Comparison of ENCODE assay signal across 30 cellular contexts in the genomic region with DNA sequence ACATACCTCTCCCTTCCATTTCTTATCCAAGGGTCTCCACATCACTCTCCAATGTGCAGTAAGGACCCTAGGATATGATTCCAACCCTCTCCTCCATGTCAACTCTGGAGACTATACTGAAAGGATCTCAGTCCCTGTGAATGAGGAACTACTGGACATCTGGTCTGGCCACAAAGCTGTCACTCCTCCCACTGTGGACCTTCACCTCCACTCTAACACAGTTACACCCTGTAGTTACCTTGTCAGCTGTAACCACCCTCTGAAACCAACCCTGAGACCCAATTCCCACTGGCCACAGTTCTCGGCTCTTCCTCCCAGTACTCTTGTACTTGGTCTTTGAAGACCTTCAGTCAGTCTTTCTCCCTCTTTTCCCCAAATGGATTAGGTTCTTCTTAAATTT. TPM values are rescaled to one million over a fixed set of nuclear protein-coding genes. Genes with fewer than 3 reads are reported as not detected.
DNase-seq lines count a peak whose midpoint lies in the region; ATAC-seq, FAIRE-seq and TF ChIP-seq lines count a peak whose summit lies in the region.
"Had no signal": no experiment of that assay in that cellular context is flagged by ENCODE, and none has a peak within 500 bp of the region (broad histone marks: within the 10 kb centered on the region; RNA-seq: fewer than 3 reads in every experiment).

No MANE protein-coding gene starts in this region.

- CTCF ChIA-PET in CD4-positive, alpha-beta T cell (lab: Charles Lee) = no interaction called here
- CTCF ChIA-PET in CD8-positive, alpha-beta T cell (lab: Charles Lee) = interaction anchor here (1.3 kb wide), 1 partner anchor 15 kb away, joined by 5 read pairs; no protein-coding TSS in a partner anchor

- POLR2A ChIA-PET in CD4-positive, alpha-beta T cell (lab: Charles Lee) = no interaction called here
- POLR2A ChIA-PET in CD8-positive, alpha-beta T cell (lab: Charles Lee) = no interaction called here

- peak overlapping the region; percentile 19 for H3K27ac Mint-ChIP-seq in CD4-positive, alpha-beta T cell
- peak overlapping the region; percentile 34 for H3K27ac Mint-ChIP-seq in CD8-positive, alpha-beta T cell
- peak overlapping the region; percentile 13 for H3K27ac Mint-ChIP-seq in glutamatergic neuron (ENCODE audit: unreplicated experiment)
- H3K27ac Mint-ChIP-seq in activated T-helper 2 cell treated with anti-CD3 and anti-CD28 coated beads, Interferon-gamma antibody, Interleukin-2, Interleukin-4, amounts not matched to agents 10 μg/mL and 5 μg/mL and 100 μg/mL, durations not matched to agents 14 hours and 24 hours and 36 hours = no peak overlapping the region

- H3K36me3 Mint-ChIP-seq in CD4-positive, alpha-beta T cell (ENCODE audit: low read depth) = peaks cover 75% of the 10 kb centered on the region
- H3K36me3 Mint-ChIP-seq in CD8-positive, alpha-beta T cell = peaks cover 60% of the 10 kb centered on the region
- peaks cover 6% of the 10 kb centered on the region for H3K36me3 Mint-ChIP-seq in glutamatergic neuron (ENCODE audit: unreplicated experiment)
- H3K36me3 Mint-ChIP-seq in activated T-helper 2 cell treated with anti-CD3 and anti-CD28 coated beads, Interferon-gamma antibody, Interleukin-2, Interleukin-4, amounts not matched to agents 10 μg/mL and 5 μg/mL and 100 μg/mL, durations not matched to agents 14 hours and 24 hours and 36 hours (ENCODE audit: low read depth) = peaks cover 38% of the 10 kb centered on the region

- H3K27ac ChIP-seq in CD4-positive, alpha-beta T cell (ENCODE audit: low read depth, low read length) = no peak overlapping the region
- H3K27ac ChIP-seq in CD8-positive, alpha-beta T cell (ENCODE audit: low read depth, low read length) = no peak overlapping the region
- H3K27ac ChIP-seq in small intestine (ENCODE audit: low read depth in 1 of 2, low read length in 1 of 2) = peak overlapping the region in 1 of 2 donors; percentile 8
- H3K27ac ChIP-seq: PC-9, SJSA1 had no signal

- H3K4me1 Mint-ChIP-seq in CD4-positive, alpha-beta T cell (ENCODE audit: low read depth) = peaks cover 45% of the 10 kb centered on the region
- peaks cover 46% of the 10 kb centered on the region for H3K4me1 Mint-ChIP-seq in CD8-positive, alpha-beta T cell (ENCODE audit: low read depth)
- H3K4me1 Mint-ChIP-seq in glutamatergic neuron (ENCODE audit: low read depth, unreplicated experiment) = peaks cover 13% of the 10 kb centered on the region
- peaks cover 20% of the 10 kb centered on the region for H3K4me1 Mint-ChIP-seq in activated T-helper 2 cell treated with anti-CD3 and anti-CD28 coated beads, Interferon-gamma antibody, Interleukin-2, Interleukin-4, amounts not matched to agents 10 μg/mL and 5 μg/mL and 100 μg/mL, durations not matched to agents 14 hours and 24 hours and 36 hours (ENCODE audit: low read depth)

- no peaks in the 10 kb centered on the region for H3K9me3 ChIP-seq in CD4-positive, alpha-beta T cell (ENCODE audit: control insufficient read depth, low read length)
- H3K9me3 ChIP-seq in CD8-positive, alpha-beta T cell (ENCODE audit: low read length) = no peaks in the 10 kb centered on the region
- no peaks in the 10 kb centered on the region for H3K9me3 ChIP-seq in small intestine (ENCODE audit: control insufficient read depth, low read depth)
- H3K9me3 ChIP-seq: MG63, SJSA1 had no signal

- peaks cover 17% of the 10 kb centered on the region for H3K4me1 ChIP-seq in CD8-positive, alpha-beta T cell (ENCODE audit: insufficient read depth, low read length)
- peaks cover 0 to 6% of the 10 kb centered on the region in 2 donors for H3K4me1 ChIP-seq in small intestine (ENCODE audit: control insufficient read depth in 2 of 2, insufficient read depth in 1 of 2, low read depth in 1 of 2, low read length in 1 of 2)

- no peaks in the 10 kb centered on the region for H3K27me3 Mint-ChIP-seq in CD4-positive, alpha-beta T cell
- H3K27me3 Mint-ChIP-seq in CD8-positive, alpha-beta T cell (ENCODE audit: low read depth) = no peaks in the 10 kb centered on the region
- peaks cover 4% of the 10 kb centered on the region for H3K27me3 Mint-ChIP-seq in glutamatergic neuron (ENCODE audit: unreplicated experiment)
- H3K27me3 Mint-ChIP-seq in activated T-helper 2 cell treated with anti-CD3 and anti-CD28 coated beads, Interferon-gamma antibody, Interleukin-2, Interleukin-4, amounts not matched to agents 10 μg/mL and 5 μg/mL and 100 μg/mL, durations not matched to agents 14 hours and 24 hours and 36 hours (ENCODE audit: low read depth) = no peaks in the 10 kb centered on the region
- H3K27me3 Mint-ChIP-seq: CD8-positive, alpha-beta memory T cell had no signal

- FAIRE-seq in small intestine (lab: Jason Lieb, UNC) = no peak
- FAIRE-seq: GM12878 had no signal

- no peaks in the 10 kb centered on the region for H3K27me3 ChIP-seq in CD4-positive, alpha-beta T cell (ENCODE audit: control insufficient read depth, insufficient read depth, low read length)
- no peaks in the 10 kb centered on the region for H3K27me3 ChIP-seq in CD8-positive, alpha-beta T cell (ENCODE audit: insufficient read depth, low read length)
- H3K27me3 ChIP-seq in small intestine (ENCODE audit: control insufficient read depth in 2 of 2, insufficient read depth in 2 of 2, low read length in 2 of 2) = no peaks in the 10 kb centered on the region
- H3K27me3 ChIP-seq: MG63, SJSA1 had no signal

- H3K4me3 Mint-ChIP-seq in CD4-positive, alpha-beta T cell = peak overlapping the region; percentile 43
- H3K4me3 Mint-ChIP-seq in CD8-positive, alpha-beta T cell = no peak overlapping the region
- no peak overlapping the region for H3K4me3 Mint-ChIP-seq in glutamatergic neuron (ENCODE audit: unreplicated experiment)
- H3K4me3 Mint-ChIP-seq in activated T-helper 2 cell treated with anti-CD3 and anti-CD28 coated beads, Interferon-gamma antibody, Interleukin-2, Interleukin-4, amounts not matched to agents 10 μg/mL and 5 μg/mL and 100 μg/mL, durations not matched to agents 14 hours and 24 hours and 36 hours (ENCODE audit: low read depth) = no peak overlapping the region

- 84 to 97% (median 96%) methylated on average over 1 of the region's 1 CpG for WGBS in small intestine, 3 donors

- no peak overlapping the region for H3K4me3 ChIP-seq in CD8-positive, alpha-beta T cell (ENCODE audit: low read depth, low read length)
- no peak overlapping the region for H3K4me3 ChIP-seq in small intestine (ENCODE audit: low read depth in 1 of 2, low read length in 2 of 2)
- H3K4me3 ChIP-seq: GM12878, MG63, PC-9, SJSA1 had no signal

- no peaks in the 10 kb centered on the region for H3K9me3 Mint-ChIP-seq in CD4-positive, alpha-beta T cell
- H3K9me3 Mint-ChIP-seq in CD8-positive, alpha-beta T cell = no peaks in the 10 kb centered on the region
- H3K9me3 Mint-ChIP-seq in glutamatergic neuron (ENCODE audit: unreplicated experiment) = peaks cover 5% of the 10 kb centered on the region
- no peaks in the 10 kb centered on the region for H3K9me3 Mint-ChIP-seq in activated T-helper 2 cell treated with anti-CD3 and anti-CD28 coated beads, Interferon-gamma antibody, Interleukin-2, Interleukin-4, amounts not matched to agents 10 μg/mL and 5 μg/mL and 100 μg/mL, durations not matched to agents 14 hours and 24 hours and 36 hours
- H3K9me3 Mint-ChIP-seq: CD8-positive, alpha-beta memory T cell had no signal

- TF ChIP-seq CTCF in CD4-positive, alpha-beta T cell (IDR thresholded peaks at IDR 0.05) = no peak
- TF ChIP-seq CTCF in CD8-positive, alpha-beta T cell (IDR thresholded peaks at IDR 0.05) = no peak
- no peak for TF ChIP-seq CTCF in glutamatergic neuron (IDR thresholded peaks at IDR 0.05; ENCODE audit: partially characterized antibody, unreplicated experiment)

- intact Hi-C loops in CD4-positive, alpha-beta T cell (cut with DNase I, micrococcal nuclease) = loop anchor here (5.0 kb wide), 3 partner anchors 47 to 297 kb away; a partner anchor contains a TSS
- intact Hi-C loops in CD8-positive, alpha-beta T cell (cut with DNase I, micrococcal nuclease) = no loop called here
- intact Hi-C loops in activated T-helper 2 cell treated with anti-CD3 and anti-CD28 coated beads, Interferon-gamma antibody, Interleukin-2, Interleukin-4, amounts not matched to agents 10 μg/mL and 5 μg/mL and 100 μg/mL, durations not matched to agents 14 hours and 24 hours and 36 hours (cut with micrococcal nuclease) = no loop called here

- no peak for ATAC-seq in CD4-positive, alpha-beta T cell (ENCODE audit: poor library complexity)
- ATAC-seq in CD8-positive, alpha-beta T cell = no peak
- ATAC-seq in GM18909 (IDR thresholded peaks at IDR 0.05; ENCODE audit: poor library complexity, unreplicated experiment) = no peak
- ATAC-seq: GM12878 had no signal

- DNase-seq in CD4-positive, alpha-beta T cell = no peak
- no peak for DNase-seq in CD8-positive, alpha-beta T cell
- no peak for DNase-seq in glutamatergic neuron
- DNase-seq in small intestine = peak; percentile 55
- no peak for DNase-seq in activated T-helper 2 cell treated with anti-CD3 and anti-CD28 coated beads, Interferon-gamma antibody, Interleukin-2, Interleukin-4, amounts not matched to agents 10 μg/mL and 5 μg/mL and 100 μg/mL, durations not matched to agents 14 hours and 24 hours and 36 hours (ENCODE audit: low spot score)
- DNase-seq in NCI-H128 (lab: John Stamatoyannopoulos, UW; ENCODE audit: unreplicated experiment) = no peak
- DNase-seq: C1 segment of cervical spinal cord; CD8-positive, alpha-beta memory T cell; DMS 273 treated with DMSO at 0.1 percent for 48 hours; DMS79; EL; GDM1; GOT3; HCEC 1CT; IMR-90; KG1; MG63; NCI-H1417 treated with DMSO at 0.1 percent for 48 hours; NCI-H1694 treated with DMSO at 0.1 percent for 48 hours; NCI-H2081; NCI-H2227 treated with DMSO at 0.1 percent for 48 hours; NCI-H526 treated with DMSO at 0.1 percent for 48 hours; PC-9; Right ventricle myocardium superior; RPMI8226 had no signal

- H3K36me3 ChIP-seq in CD8-positive, alpha-beta T cell (ENCODE audit: insufficient read depth, low read length) = peaks cover 19% of the 10 kb centered on the region
- H3K36me3 ChIP-seq in small intestine (ENCODE audit: control insufficient read depth in 2 of 2, insufficient read depth in 2 of 2, low read length in 2 of 2) = peaks cover 3 to 15% of the 10 kb centered on the region in 2 donors

RNA-seq across cellular contexts. Expression of a gene that starts 2.9 kb away (rescaled TPM):
- 1 to 10 TPM; 6.0 to 6.9 TPM for total RNA-seq in CD4-positive, alpha-beta T cell
- total RNA-seq in CD8-positive, alpha-beta T cell = 1 to 10 TPM; 6.4 TPM
- total RNA-seq in glutamatergic neuron (ENCODE audit: unreplicated experiment) = 19.3 TPM
- 10 to 100 TPM; 15.7 to 24.0 (median 21.6) TPM for polyA plus RNA-seq in small intestine
- total RNA-seq in activated T-helper 2 cell treated with anti-CD3 and anti-CD28 coated beads, Interferon-gamma antibody, Interleukin-2, Interleukin-4, amounts not matched to agents 10 μg/mL and 5 μg/mL and 100 μg/mL, durations not matched to agents 14 hours and 24 hours and 36 hours = 17.6 and 18.5 TPM in 2 replicates

RNA-seq across cellular contexts. Expression of a gene that starts 18.4 kb away (rescaled TPM):
- not detected for total RNA-seq in CD4-positive, alpha-beta T cell
- not detected for total RNA-seq in CD8-positive, alpha-beta T cell
- 1.4 TPM for total RNA-seq in glutamatergic neuron (ENCODE audit: unreplicated experiment)
- polyA plus RNA-seq in small intestine = not detected
- total RNA-seq in activated T-helper 2 cell treated with anti-CD3 and anti-CD28 coated beads, Interferon-gamma antibody, Interleukin-2, Interleukin-4, amounts not matched to agents 10 μg/mL and 5 μg/mL and 100 μg/mL, durations not matched to agents 14 hours and 24 hours and 36 hours = not detected in 2 replicates
- total RNA-seq: A673; CD8-positive, alpha-beta memory T cell; GM12878; IMR-90; NCI-H460; PC-9; Right ventricle myocardium superior; SJSA1 had no signal
- polyA plus RNA-seq: CD8-positive, alpha-beta memory T cell; GM12878; IMR-90 had no signal

RNA-seq across cellular contexts. Expression of a gene that starts 44.8 kb away (rescaled TPM):
- total RNA-seq in CD4-positive, alpha-beta T cell = 10 to 100 TPM; 13.8 to 13.9 TPM
- 10 to 100 TPM; 57.8 to 59.0 TPM for total RNA-seq in CD8-positive, alpha-beta T cell
- total RNA-seq in glutamatergic neuron (ENCODE audit: unreplicated experiment) = 7.4 TPM
- 10 to 100 TPM in 1 of 3 donors, 1 to 10 TPM in 2; 4.5 to 19.7 (median 7.6) TPM for polyA plus RNA-seq in small intestine
- 61.6 and 61.7 TPM in 2 replicates for total RNA-seq in activated T-helper 2 cell treated with anti-CD3 and anti-CD28 coated beads, Interferon-gamma antibody, Interleukin-2, Interleukin-4, amounts not matched to agents 10 μg/mL and 5 μg/mL and 100 μg/mL, durations not matched to agents 14 hours and 24 hours and 36 hours

RNA-seq across cellular contexts. Expression of a gene that starts 44.9 kb away (rescaled TPM):
- total RNA-seq in CD4-positive, alpha-beta T cell = 1 to 10 TPM; 6.6 to 8.8 TPM
- 10 to 100 TPM; 15.9 to 21.1 TPM for total RNA-seq in CD8-positive, alpha-beta T cell
- total RNA-seq in glutamatergic neuron (ENCODE audit: unreplicated experiment) = 4.8 TPM
- polyA plus RNA-seq in small intestine = 1 to 10 TPM; 1.8 to 2.7 (median 2.4) TPM
- 6.7 and 8.3 TPM in 2 replicates for total RNA-seq in activated T-helper 2 cell treated with anti-CD3 and anti-CD28 coated beads, Interferon-gamma antibody, Interleukin-2, Interleukin-4, amounts not matched to agents 10 μg/mL and 5 μg/mL and 100 μg/mL, durations not matched to agents 14 hours and 24 hours and 36 hours

Comparison
In these comparisons a context has a peak if more than half of its experiments do, and no peak if none do; other contexts are left out.
1. intact Hi-C loops: an anchor here in CD4-positive, alpha-beta T cell (5.0 kb wide); none called in CD8-positive, alpha-beta T cell and activated T-helper 2 cell treated with anti-CD3 and anti-CD28 coated beads, Interferon-gamma antibody, Interleukin-2, Interleukin-4, amounts not matched to agents 10 μg/mL and 5 μg/mL and 100 μg/mL, durations not matched to agents 14 hours and 24 hours and 36 hours.